ENCODE assay signal across 15 cellular contexts in genomic region chr11:19597194-19597593, GRCh38.
A peak's percentile ranks its signal among the peaks of the same experiment; 100 is the strongest.
DNase-seq lines count a peak whose midpoint lies in the region; ATAC-seq and TF ChIP-seq lines count a peak whose summit lies in the region.
"Had no signal": no experiment of that assay in that cellular context is flagged by ENCODE, and none has a peak within 500 bp of the region (broad histone marks: within the 10 kb centered on the region; RNA-seq: fewer than 3 reads in every experiment).

No MANE protein-coding gene starts in this region.

- 8 to 11% methylated on average over 1 of the region's 1 CpG for WGBS in aorta, 2 donors

- peak overlapping the region; percentile 94 to 96 for H3K27ac ChIP-seq in aorta (ENCODE audit: low read depth in 1 of 2, low read length in 2 of 2)
- H3K27ac ChIP-seq: ovary had no signal

- ATAC-seq in Right ventricle myocardium inferior = peak; percentile 19
- ATAC-seq in aorta (ENCODE audit: low FRiP score) = peak; percentile 44
- no peak for ATAC-seq in GM21786 (IDR thresholded peaks at IDR 0.05; ENCODE audit: unreplicated experiment)

- H3K4me3 ChIP-seq in astrocyte of the spinal cord (ENCODE audit: low read depth, low read length) (no peak overlapping the region), aorta (ENCODE audit: low read length in 2 of 2) (peak overlapping the region; percentile 9 to 14), HAP-1 (no peak overlapping the region)
- H3K4me3 ChIP-seq: gastroesophageal sphincter, ovary had no signal

- intact Hi-C loops in Right ventricle myocardium inferior (cut with DNase I) = no loop called here
- intact Hi-C loops in cardiac septum (cut with DNase I) = loop anchor here (5.0 kb wide), 1 partner anchor 40 kb away; no protein-coding TSS in a partner anchor
- intact Hi-C loops in aorta (cut with DNase I) = loop anchor here (2.0 to 5.0 kb wide), 4 partner anchors 75 to 116 kb away; partner anchors contain the start of gene NAV2 (in 2 of the 2)

- no peak for DNase-seq in Right ventricle myocardium inferior (ENCODE audit: missing footprints)
- DNase-seq in cardiac septum (ENCODE audit: low spot score) = no peak
- DNase-seq in astrocyte of the spinal cord (ENCODE audit: low read depth, low spot score) = peak; percentile 83
- DNase-seq in iris pigment epithelial cell (ENCODE audit: low read depth) = peak; percentile 72
- DNase-seq in aorta = no peak
- DNase-seq in HAP-1 (ENCODE audit: low spot score in 2 of 2) = no peak
- DNase-seq in GM10266 (ENCODE audit: extremely low spot score) = no peak
- DNase-seq: 8988T; central memory CD4-positive, alpha-beta T cell; NCI-H1105 treated with DMSO at 0.1 percent for 48 hours; NCI-H748 treated with DMSO at 0.1 percent for 48 hours; ovary; stimulated activated CD4-positive, alpha-beta T cell treated with anti-CD3 and anti-CD28 coated beads, Interleukin-2, amount 100 ng/mL, for 48 hours had no signal

- no peak for TF ChIP-seq CTCF in astrocyte of the spinal cord (IDR thresholded peaks at IDR 0.05; ENCODE audit: low read depth, low read length)
- TF ChIP-seq CTCF in GM10266 (IDR thresholded peaks at IDR 0.05; ENCODE audit: control insufficient read depth, insufficient read depth, low read depth, missing control alignments) = no peak

- H3K9me3 ChIP-seq in aorta (ENCODE audit: control insufficient read depth, low read length) = no peaks in the 10 kb centered on the region
- H3K9me3 ChIP-seq in HAP-1 = no peaks in the 10 kb centered on the region
- H3K9me3 ChIP-seq: gastroesophageal sphincter, ovary had no signal

- H3K27me3 ChIP-seq in aorta (ENCODE audit: control insufficient read depth in 1 of 2, insufficient read depth in 2 of 2, low read length in 1 of 2) (no peaks in the 10 kb centered on the region), HAP-1 (ENCODE audit: low read depth) (no peaks in the 10 kb centered on the region)
- H3K27me3 ChIP-seq: gastroesophageal sphincter, ovary had no signal

- in situ Hi-C loops in astrocyte of the spinal cord (cut with HindIII; ENCODE audit: low sequenced_read_pairs) (no loop called here), HAP-1 (cut with MboI; ENCODE audit: low sequenced_read_pairs) (no loop called here)

- H3K36me3 ChIP-seq in aorta (ENCODE audit: control insufficient read depth in 1 of 2, insufficient read depth in 2 of 2, low read length in 1 of 2) = no peaks in the 10 kb centered on the region
- no peaks in the 10 kb centered on the region for H3K36me3 ChIP-seq in HAP-1 (replicated peaks)
- H3K36me3 ChIP-seq: gastroesophageal sphincter, ovary had no signal

- H3K4me1 ChIP-seq in aorta (ENCODE audit: control insufficient read depth in 1 of 2, insufficient read depth in 2 of 2, low read length in 2 of 2) (peaks cover 5 to 8% of the 10 kb centered on the region in 2 donors), HAP-1 (no peaks in the 10 kb centered on the region)

Comparison
In these comparisons a context has a peak if more than half of its experiments do, and no peak if none do; other contexts are left out.
1. DNase-seq: peak in astrocyte of the spinal cord (single experiment) and iris pigment epithelial cell (single experiment); none in Right ventricle myocardium inferior (single experiment), cardiac septum (single experiment), aorta (0 of 2), HAP-1 (0 of 2) and GM10266 (single experiment).
2. H3K4me3 ChIP-seq: peak in aorta (2 of 2); none in astrocyte of the spinal cord (single experiment) and HAP-1 (single experiment).